In the genomic region with DNA sequence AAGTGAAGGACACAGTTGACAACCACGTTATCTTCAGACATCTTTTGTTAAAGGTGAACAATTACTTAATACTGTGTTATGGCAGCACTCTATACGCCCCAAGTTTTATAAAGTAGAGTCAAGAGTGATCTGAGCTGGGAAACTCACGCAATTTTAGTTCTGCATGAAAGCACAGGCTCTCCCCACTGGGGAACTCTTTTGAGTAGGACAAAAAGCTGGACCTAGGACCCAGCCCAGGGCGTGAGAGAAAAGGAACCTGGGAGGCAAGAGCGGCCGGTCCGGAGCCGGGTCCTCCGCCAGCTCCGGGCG, we compare ENCODE assay signal across 8 cellular contexts.
DNase-seq lines count a peak whose midpoint lies in the region; ATAC-seq and TF ChIP-seq lines count a peak whose summit lies in the region.

No MANE protein-coding gene starts in this region.

- H3K9me3 ChIP-seq in right atrium auricular region = no peaks in the 10 kb centered on the region

- H3K4me3 ChIP-seq in right atrium auricular region = peak overlapping the region; percentile 54 to 71

- peak overlapping the region; percentile 85 to 94 (median 89) for H3K4me3 Mint-ChIP-seq in naive B cell

- peaks cover 33 to 59% (median 54%) of the 10 kb centered on the region in 3 donors for H3K27me3 Mint-ChIP-seq in naive B cell

- peaks cover 0 to 4% of the 10 kb centered on the region in 2 donors for H3K4me1 ChIP-seq in right atrium auricular region

- no peaks in the 10 kb centered on the region for H3K9me3 Mint-ChIP-seq in naive B cell

- TF ChIP-seq CTCF in right atrium auricular region (IDR thresholded peaks at IDR 0.05) = no peak

- intact Hi-C loops in left ventricle myocardium superior (cut with micrococcal nuclease) = no loop called here

- H3K27me3 ChIP-seq in right atrium auricular region = no peaks in the 10 kb centered on the region

- H3K36me3 ChIP-seq in right atrium auricular region = no peaks in the 10 kb centered on the region

- peak overlapping the region; percentile 81 to 86 for H3K27ac ChIP-seq in right atrium auricular region

- ATAC-seq in left ventricle myocardium superior = no peak
- no peak for ATAC-seq in naive B cell (ENCODE audit: low read depth in 2 of 2)
- ATAC-seq in HG02623 (IDR thresholded peaks at IDR 0.05; ENCODE audit: unreplicated experiment) = no peak
- no peak for ATAC-seq in GM19463 (IDR thresholded peaks at IDR 0.05; ENCODE audit: unreplicated experiment)

- peaks cover 16 to 37% (median 26%) of the 10 kb centered on the region in 3 donors for H3K4me1 Mint-ChIP-seq in naive B cell

- H3K36me3 Mint-ChIP-seq in naive B cell = no peaks in the 10 kb centered on the region

- DNase-seq in right atrium auricular region (ENCODE audit: low spot score) = no peak
- no peak for DNase-seq in left ventricle myocardium superior
- peak; percentile 14 for DNase-seq in dedifferentiated amniotic fluid mesenchymal stem cell (ENCODE audit: extremely low spot score)
- no peak for DNase-seq in naive B cell
- no peak for DNase-seq in 8988T
- DNase-seq in occipital lobe (lab: John Stamatoyannopoulos, UW) = no peak

- H3K27ac Mint-ChIP-seq in naive B cell = peak overlapping the region in 1 of 6 donors; percentile 79
